Comparison of ENCODE assay signal across 8 cellular contexts in genomic region chr5:134851307-134851923, GRCh38. TPM values are rescaled to one million over a fixed set of nuclear protein-coding genes. Genes with fewer than 3 reads are reported as not detected.
DNase-seq lines count a peak whose midpoint lies in the region; ATAC-seq and TF ChIP-seq lines count a peak whose summit lies in the region.

No MANE protein-coding gene starts in this region.

- H2AFZ ChIP-seq in GM23248, result no peak overlapping the region
- H2AFZ ChIP-seq in SU-DHL-6 (ENCODE audit: low read depth, low read length, severe bottlenecking), result no peak overlapping the region

- H3K4me3 ChIP-seq in BE2C (ENCODE audit: low read depth, low read length) (no peak overlapping the region), GM23248 (peak overlapping the region; percentile 18; the same call in 1 of the 2 replicates), SU-DHL-6 (ENCODE audit: insufficient read depth, low read length, poor library complexity, severe bottlenecking) (no peak overlapping the region)

- no peaks in the 10 kb centered on the region for H3K27me3 ChIP-seq in BE2C
- H3K27me3 ChIP-seq in GM23248 (replicated peaks; ENCODE audit: insufficient read depth), result no peaks in the 10 kb centered on the region
- H3K27me3 ChIP-seq in SU-DHL-6 (ENCODE audit: low read length), result no peaks in the 10 kb centered on the region

- TF ChIP-seq CTCF in BE2C (IDR thresholded peaks at IDR 0.05; ENCODE audit: low read depth, low read length) (peak; percentile 67), SU-DHL-6 (IDR thresholded peaks at IDR 0.05; ENCODE audit: insufficient read depth, low read length, poor library complexity, severe bottlenecking) (peak; percentile 49)

- ATAC-seq in HG03135 (IDR thresholded peaks at IDR 0.05; ENCODE audit: unreplicated experiment) (no peak), HG03045 (IDR thresholded peaks at IDR 0.05; ENCODE audit: unreplicated experiment) (no peak)

- peak overlapping the region; percentile 72 for H3K4me2 ChIP-seq in GM23248 (ENCODE audit: unreplicated experiment)
- H3K4me2 ChIP-seq in SU-DHL-6 (ENCODE audit: low read depth, low read length, poor library complexity, severe bottlenecking), result no peak overlapping the region

- WGBS in GM23248 (ENCODE audit: low coverage in 1 of 2, low lambda C conversion rate in 2 of 2, missing lambda C conversion rate in 2 of 2), 2 experiments, result 25 to 41% methylated on average over 1 of the region's 1 CpG

- H4K20me1 ChIP-seq in GM23248 (ENCODE audit: insufficient read depth) (peaks cover 20% of the 10 kb centered on the region; the same call in 1 of the 2 replicates), SU-DHL-6 (ENCODE audit: low read depth, low read length) (0 out of 2 replicates have a peak, but pooled peaks cover 3% of the 10 kb centered on the region)

- no peaks in the 10 kb centered on the region for H3K9me2 ChIP-seq in GM23248 (ENCODE audit: insufficient read depth)
- no peaks in the 10 kb centered on the region for H3K9me2 ChIP-seq in SU-DHL-6 (replicated peaks; ENCODE audit: insufficient read depth, low read length)

- H3K79me2 ChIP-seq in GM23248 (ENCODE audit: insufficient read depth) (peaks cover 98% of the 10 kb centered on the region), SU-DHL-6 (ENCODE audit: insufficient read depth, low read length) (peaks cover 73% of the 10 kb centered on the region)

- H3K9me3 ChIP-seq in BE2C (no peaks in the 10 kb centered on the region), GM23248 (ENCODE audit: low read depth) (no peaks in the 10 kb centered on the region), SU-DHL-6 (ENCODE audit: insufficient read depth, low read length) (no peaks in the 10 kb centered on the region)

- H3K27ac ChIP-seq in GM23248 (peak overlapping the region; percentile 51), SU-DHL-6 (ENCODE audit: low read depth, low read length) (no peak overlapping the region)

- in situ Hi-C loops in GM23248 (cut with MboI), result no loop called here

- peaks cover 3% of the 10 kb centered on the region; the same call in 1 of the 2 replicates for H3K4me1 ChIP-seq in BE2C
- H3K4me1 ChIP-seq in GM23248 (ENCODE audit: insufficient read depth), result peaks cover 25% of the 10 kb centered on the region

- H3K9ac ChIP-seq in GM23248 (peak overlapping the region; percentile 35; the same call in 1 of the 2 replicates), SU-DHL-6 (ENCODE audit: low read length) (no peak overlapping the region)

- H3F3A ChIP-seq in GM23248 (ENCODE audit: insufficient read depth) (peaks cover 44% of the 10 kb centered on the region), SU-DHL-6 (ENCODE audit: insufficient read depth) (peaks cover 8% of the 10 kb centered on the region; the same call in 1 of the 2 replicates)

- DNase-seq in BE2C (peak; percentile 21), GM23248 (peak; percentile 70), iris pigment epithelial cell (ENCODE audit: low read depth) (peak; percentile 64), amniotic stem cell (lab: John Stamatoyannopoulos, UW) (no peak), Ammon's horn (ENCODE audit: low spot score) (no peak)

- peaks cover 68% of the 10 kb centered on the region for H3K36me3 ChIP-seq in BE2C
- peaks cover 21% of the 10 kb centered on the region for H3K36me3 ChIP-seq in GM23248 (ENCODE audit: low read depth)
- H3K36me3 ChIP-seq in SU-DHL-6 (ENCODE audit: low read length), result peaks cover 24% of the 10 kb centered on the region

RNA-seq across cellular contexts. Expression of gene C5orf24, which starts 5.6 kb away (rescaled TPM):
- 54.1 TPM for polyA plus RNA-seq in BE2C (2012; ENCODE audit: insufficient read depth, insufficient read length, low read depth)
- total RNA-seq in GM23248 (2014; rRNA removed; shearing (Covaris generic)), result 41.2 and 41.4 TPM in 2 replicates
- polyA plus RNA-seq in GM23248 (2016; fragmentation: Nextera tagmentation; extraction: Ambion mirVana), result 34.0 and 36.4 TPM in 2 replicates

RNA-seq across cellular contexts. Expression of gene TXNDC15, which starts 22.8 kb away (rescaled TPM):
- polyA plus RNA-seq in BE2C (2012; ENCODE audit: insufficient read depth, insufficient read length, low read depth), result 102 TPM
- total RNA-seq in GM23248 (2014; rRNA removed; shearing (Covaris generic)), result 112 and 170 TPM in 2 replicates
- polyA plus RNA-seq in GM23248 (2016; fragmentation: Nextera tagmentation; extraction: Ambion mirVana), result 102 and 103 TPM in 2 replicates

RNA-seq across cellular contexts. Expression of gene PCBD2, which starts 53.5 kb away (rescaled TPM):
- polyA plus RNA-seq in BE2C (2012; ENCODE audit: insufficient read depth, insufficient read length, low read depth), result 14.5 TPM
- total RNA-seq in GM23248 (2014; rRNA removed; shearing (Covaris generic)), result 4.9 and 10.1 TPM in 2 replicates
- polyA plus RNA-seq in GM23248 (2016; fragmentation: Nextera tagmentation; extraction: Ambion mirVana), result 5.8 and 6.2 TPM in 2 replicates

Comparison
In these comparisons a context has a peak if more than half of its experiments do, and no peak if none do; other contexts are left out.
1. DNase-seq: peak in BE2C (single experiment), GM23248 (single experiment) and iris pigment epithelial cell (single experiment); none in amniotic stem cell (single experiment) and Ammon's horn (single experiment).